1 cellular context compared by ENCODE assay signal in genomic region chr5:19496056-19496455, GRCh38.
TF ChIP-seq lines count a peak whose summit lies in the region.

No MANE protein-coding gene starts in this region.

TF ChIP-seq in HepG2, 621 proteins besides CTCF, POLR2A, EP300 and RAD21 (continued from another document):
- TF ChIP-seq, protein P1, sequence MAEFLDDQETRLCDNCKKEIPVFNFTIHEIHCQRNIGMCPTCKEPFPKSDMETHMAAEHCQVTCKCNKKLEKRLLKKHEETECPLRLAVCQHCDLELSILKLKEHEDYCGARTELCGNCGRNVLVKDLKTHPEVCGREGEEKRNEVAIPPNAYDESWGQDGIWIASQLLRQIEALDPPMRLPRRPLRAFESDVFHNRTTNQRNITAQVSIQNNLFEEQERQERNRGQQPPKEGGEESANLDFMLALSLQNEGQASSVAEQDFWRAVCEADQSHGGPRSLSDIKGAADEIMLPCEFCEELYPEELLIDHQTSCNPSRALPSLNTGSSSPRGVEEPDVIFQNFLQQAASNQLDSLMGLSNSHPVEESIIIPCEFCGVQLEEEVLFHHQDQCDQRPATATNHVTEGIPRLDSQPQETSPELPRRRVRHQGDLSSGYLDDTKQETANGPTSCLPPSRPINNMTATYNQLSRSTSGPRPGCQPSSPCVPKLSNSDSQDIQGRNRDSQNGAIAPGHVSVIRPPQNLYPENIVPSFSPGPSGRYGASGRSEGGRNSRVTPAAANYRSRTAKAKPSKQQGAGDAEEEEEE (CRISPR knock-in tag; IDR thresholded peaks at IDR 0.05; ENCODE audit: borderline replicate concordance) = no peak
- TF ChIP-seq ZNF430 (CRISPR knock-in tag; IDR thresholded peaks at IDR 0.05) (no peak), ZNF577 (CRISPR knock-in tag; IDR thresholded peaks at IDR 0.05; ENCODE audit: borderline replicate concordance, low read depth) (no peak), EZH2 (conservative IDR thresholded peaks at IDR 0.05; ENCODE audit: low read depth, low read length) (no peak), FOXC1 (CRISPR knock-in tag; IDR thresholded peaks at IDR 0.05; ENCODE audit: borderline replicate concordance) (no peak), TBP (CRISPR knock-in tag; IDR thresholded peaks at IDR 0.05) (no peak), HMG20A (CRISPR knock-in tag; IDR thresholded peaks at IDR 0.05; ENCODE audit: borderline replicate concordance) (no peak), ZNF121 (CRISPR knock-in tag; IDR thresholded peaks at IDR 0.05) (no peak), SMARCE1 (IDR thresholded peaks at IDR 0.05; ENCODE audit: borderline replicate concordance) (no peak), ZNF616 (CRISPR knock-in tag; IDR thresholded peaks at IDR 0.05; ENCODE audit: low read depth) (no peak), STAT6 (CRISPR knock-in tag; IDR thresholded peaks at IDR 0.05; ENCODE audit: borderline replicate concordance) (no peak)
- TF ChIP-seq, protein P2, sequence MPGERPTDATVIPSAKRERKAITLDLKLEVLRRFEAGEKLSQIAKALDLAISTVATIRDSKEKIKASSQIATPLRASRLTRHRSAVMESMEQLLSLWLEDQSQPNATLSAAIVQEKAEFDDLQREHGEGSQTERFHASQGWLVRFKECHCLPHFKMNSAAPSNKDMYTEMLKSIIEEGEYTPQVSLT (CRISPR knock-in tag; IDR thresholded peaks at IDR 0.05; ENCODE audit: borderline replicate concordance, low read depth) = no peak
- TF ChIP-seq, protein P3, sequence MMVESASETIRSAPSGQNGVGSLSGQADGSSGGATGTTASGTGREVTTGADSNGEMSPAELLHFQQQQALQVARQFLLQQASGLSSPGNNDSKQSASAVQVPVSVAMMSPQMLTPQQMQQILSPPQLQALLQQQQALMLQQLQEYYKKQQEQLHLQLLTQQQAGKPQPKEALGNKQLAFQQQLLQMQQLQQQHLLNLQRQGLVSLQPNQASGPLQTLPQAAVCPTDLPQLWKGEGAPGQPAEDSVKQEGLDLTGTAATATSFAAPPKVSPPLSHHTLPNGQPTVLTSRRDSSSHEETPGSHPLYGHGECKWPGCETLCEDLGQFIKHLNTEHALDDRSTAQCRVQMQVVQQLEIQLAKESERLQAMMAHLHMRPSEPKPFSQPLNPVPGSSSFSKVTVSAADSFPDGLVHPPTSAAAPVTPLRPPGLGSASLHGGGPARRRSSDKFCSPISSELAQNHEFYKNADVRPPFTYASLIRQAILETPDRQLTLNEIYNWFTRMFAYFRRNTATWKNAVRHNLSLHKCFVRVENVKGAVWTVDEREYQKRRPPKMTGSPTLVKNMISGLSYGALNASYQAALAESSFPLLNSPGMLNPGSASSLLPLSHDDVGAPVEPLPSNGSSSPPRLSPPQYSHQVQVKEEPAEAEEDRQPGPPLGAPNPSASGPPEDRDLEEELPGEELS (CRISPR knock-in tag; IDR thresholded peaks at IDR 0.05) = no peak
